Comparison of ENCODE assay signal across 13 cellular contexts in the genomic region with DNA sequence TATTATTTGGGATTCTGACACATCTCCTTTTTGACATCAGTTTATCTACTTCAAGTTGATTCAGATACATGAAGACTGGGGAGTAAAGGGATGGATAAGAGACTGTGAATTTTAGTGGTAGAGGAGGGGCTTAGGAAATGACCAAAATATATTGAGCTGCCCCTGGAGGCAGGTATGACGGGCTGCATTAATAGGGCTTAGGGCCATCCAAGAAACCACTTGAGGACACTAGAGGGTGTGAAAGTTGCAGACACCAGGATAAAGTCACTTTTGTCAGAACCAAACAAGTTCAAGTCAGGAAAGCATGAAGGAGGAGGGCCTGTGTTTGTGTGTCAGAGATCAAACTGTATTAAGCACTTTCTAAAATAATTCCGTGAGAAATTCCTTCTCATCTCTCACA.
DNase-seq lines count a peak whose midpoint lies in the region; ATAC-seq and TF ChIP-seq lines count a peak whose summit lies in the region.
"Had no signal": no experiment of that assay in that cellular context is flagged by ENCODE, and none has a peak within 500 bp of the region (broad histone marks: within the 10 kb centered on the region; RNA-seq: fewer than 3 reads in every experiment).

No MANE protein-coding gene starts in this region.

- H3K36me3 ChIP-seq in right atrium auricular region (no peaks in the 10 kb centered on the region), RWPE2 (ENCODE audit: low read depth) (no peaks in the 10 kb centered on the region), cardiac muscle cell (no peaks in the 10 kb centered on the region)
- H3K36me3 ChIP-seq: BLaER1, prostate gland had no signal

- H3K9me3 ChIP-seq in right atrium auricular region, result no peaks in the 10 kb centered on the region
- peaks cover 2% of the 10 kb centered on the region for H3K9me3 ChIP-seq in RWPE2 (ENCODE audit: severe bottlenecking)
- H3K9me3 ChIP-seq in cardiac muscle cell (ENCODE audit: low read depth), result no peaks in the 10 kb centered on the region
- H3K9me3 ChIP-seq: BLaER1, prostate gland had no signal

- H3K4me1 ChIP-seq in right atrium auricular region (peaks cover 0 to 7% of the 10 kb centered on the region in 2 donors), RWPE2 (ENCODE audit: insufficient read depth, poor library complexity, severe bottlenecking) (no peaks in the 10 kb centered on the region), cardiac muscle cell (ENCODE audit: low read depth) (peaks cover 16% of the 10 kb centered on the region)
- H3K4me1 ChIP-seq: BLaER1, prostate gland had no signal

- no peak for DNase-seq in Right ventricle myocardium superior
- DNase-seq in right atrium auricular region (ENCODE audit: low spot score), result no peak
- DNase-seq in RWPE2 (ENCODE audit: low spot score), result no peak
- peak in 1 of 2 donors; percentile 37 for DNase-seq in cardiac muscle cell (ENCODE audit: low read depth in 1 of 2, low spot score in 1 of 2)
- no peak for DNase-seq in HuH-7.5 (ENCODE audit: low spot score)
- DNase-seq in KBM-7, result no peak
- DNase-seq: NCI-H510A treated with DMSO at 0.1 percent for 48 hours, T-helper 9 cell had no signal

- no peaks in the 10 kb centered on the region for H3K27me3 ChIP-seq in right atrium auricular region
- H3K27me3 ChIP-seq in RWPE2 (ENCODE audit: insufficient read depth, poor library complexity, severe bottlenecking), result no peaks in the 10 kb centered on the region
- H3K27me3 ChIP-seq in cardiac muscle cell, result no peaks in the 10 kb centered on the region
- H3K27me3 ChIP-seq: BLaER1 had no signal

- H3K4me3 ChIP-seq in right atrium auricular region (no peak overlapping the region), RWPE2 (ENCODE audit: severe bottlenecking) (no peak overlapping the region), cardiac muscle cell (no peak overlapping the region)
- H3K4me3 ChIP-seq: BLaER1, prostate gland had no signal

- intact Hi-C loops in Right ventricle myocardium superior (cut with DNase I), result no loop called here

- H3K27ac ChIP-seq in right atrium auricular region, result no peak overlapping the region
- H3K27ac ChIP-seq in RWPE2 (ENCODE audit: poor library complexity, severe bottlenecking), result no peak overlapping the region
- H3K27ac ChIP-seq in cardiac muscle cell, result no peak overlapping the region
- H3K27ac ChIP-seq: BLaER1, prostate gland had no signal

- in situ Hi-C loops in KBM-7 (cut with MboI; ENCODE audit: low pct_unique_long_range_greater_than_20kb, low sequenced_read_pairs), result no loop called here

- TF ChIP-seq CTCF in right atrium auricular region (IDR thresholded peaks at IDR 0.05) (peak in 1 of 2 donors; percentile 24), RWPE2 (IDR thresholded peaks at IDR 0.05; ENCODE audit: poor library complexity, severe bottlenecking) (peak; percentile 47), cardiac muscle cell (IDR thresholded peaks at IDR 0.05; ENCODE audit: low read depth, low read length) (peak; percentile 15)

- ATAC-seq in Right ventricle myocardium superior (ENCODE audit: poor library complexity), result peak; percentile 74
- ATAC-seq in RWPE2 (ENCODE audit: low read depth), result peak; percentile 80
- ATAC-seq in GM21528 (IDR thresholded peaks at IDR 0.05; ENCODE audit: low FRiP score, unreplicated experiment), result no peak
- ATAC-seq in GM19452 (IDR thresholded peaks at IDR 0.05; ENCODE audit: unreplicated experiment), result no peak
- ATAC-seq: activated T-helper 17 cell treated with anti-CD3 and anti-CD28 coated beads, Interleukin-2, amount 50 U/mL, for 72 hours had no signal

Comparison
In these comparisons a context has a peak if more than half of its experiments do, and no peak if none do; other contexts are left out.
1. ATAC-seq: peak in Right ventricle myocardium superior (single experiment) and RWPE2 (single experiment); none in GM21528 (single experiment) and GM19452 (single experiment).